13 cellular contexts compared by ENCODE assay signal in the genomic region with DNA sequence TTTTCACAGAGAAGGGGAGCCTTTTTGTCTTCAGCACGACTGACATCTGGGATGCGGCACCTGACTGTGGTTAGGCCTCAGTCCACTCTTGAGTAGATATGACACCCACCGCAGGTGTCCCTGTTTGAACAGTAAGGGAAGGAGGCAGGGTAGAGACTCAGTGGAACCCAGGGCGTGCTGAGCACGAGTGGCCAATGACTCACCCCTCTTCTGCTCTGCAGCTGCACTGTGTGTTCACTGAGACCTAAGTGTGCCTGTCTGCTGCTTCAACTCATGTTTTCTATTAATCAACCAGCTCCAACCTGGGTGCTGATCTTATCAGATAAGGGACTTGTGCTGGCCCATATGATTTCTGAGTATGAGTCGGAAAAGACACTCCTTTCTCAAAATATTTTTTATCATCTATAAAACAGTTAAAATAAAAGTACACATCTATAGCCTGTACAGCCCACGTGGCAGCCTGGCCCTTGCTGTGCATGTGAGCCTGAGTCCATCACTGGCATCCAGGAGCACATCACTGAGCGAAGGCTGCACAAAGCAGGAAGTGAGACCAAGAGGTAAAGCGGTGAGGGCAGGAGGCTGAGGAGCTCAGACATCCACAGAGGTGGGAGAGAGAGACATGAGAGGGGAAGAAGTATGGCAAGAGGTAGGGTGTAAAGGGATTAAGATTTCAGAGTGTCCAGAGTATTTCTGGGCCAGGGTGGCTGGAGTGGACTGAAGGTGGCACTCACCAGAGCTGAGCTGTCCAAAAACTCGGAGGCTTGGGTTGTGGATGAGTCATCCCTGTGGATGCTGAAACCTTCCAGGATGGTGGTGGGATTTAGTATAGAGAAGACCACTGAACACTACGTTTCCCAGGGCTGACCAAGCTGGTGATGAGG. TPM values are rescaled to one million over a fixed set of nuclear protein-coding genes. Genes with fewer than 3 reads are reported as not detected.
DNase-seq lines count a peak whose midpoint lies in the region; ATAC-seq and TF ChIP-seq lines count a peak whose summit lies in the region.
"Had no signal": no experiment of that assay in that cellular context is flagged by ENCODE, and none has a peak within 500 bp of the region (broad histone marks: within the 10 kb centered on the region; RNA-seq: fewer than 3 reads in every experiment).

No MANE protein-coding gene starts in this region.

- H3K27me3 ChIP-seq in right atrium auricular region, result no peaks in the 10 kb centered on the region
- H3K27me3 ChIP-seq: ascending aorta, BE2C, heart left ventricle had no signal

- peaks cover 7% of the 10 kb centered on the region for H3K36me3 ChIP-seq in right atrium auricular region
- H3K36me3 ChIP-seq: BE2C had no signal

- CTCF ChIA-PET in T-cell (lab: Charles Lee), result no interaction called here

- no peak for ATAC-seq in Right ventricle myocardium superior (ENCODE audit: poor library complexity)
- ATAC-seq in T-cell (replicated peaks in 1 of 4), result peak in 3 of 4 experiments; percentile 24 to 48 (median 40)
- no peak for ATAC-seq in GM18511 (IDR thresholded peaks at IDR 0.05; ENCODE audit: unreplicated experiment)
- no peak for ATAC-seq in HG02885 (IDR thresholded peaks at IDR 0.05; ENCODE audit: poor library complexity, unreplicated experiment)
- ATAC-seq: psoas muscle had no signal

- no peaks in the 10 kb centered on the region for H3K9me3 ChIP-seq in right atrium auricular region
- H3K9me3 ChIP-seq: ascending aorta, BE2C, heart left ventricle, psoas muscle had no signal

- TF ChIP-seq CTCF in right atrium auricular region (IDR thresholded peaks at IDR 0.05), result no peak

- peaks cover 0 to 8% (median 4%) of the 10 kb centered on the region in 3 donors for H3K4me1 Mint-ChIP-seq in T-cell

- no peak overlapping the region for H3K4me3 Mint-ChIP-seq in T-cell

- H3K4me3 ChIP-seq in right atrium auricular region, result no peak overlapping the region
- H3K4me3 ChIP-seq: ascending aorta, heart left ventricle, psoas muscle had no signal

- peaks cover 79% of the 10 kb centered on the region for H3K36me3 Mint-ChIP-seq in T-cell

- H3K27ac Mint-ChIP-seq in T-cell, result peak overlapping the region; percentile 9 to 18

- H3K9me3 Mint-ChIP-seq in T-cell, result peaks cover 0 to 5% (median 0%) of the 10 kb centered on the region in 3 donors

- POLR2A ChIA-PET in T-cell (lab: Charles Lee), result no interaction called here

- H3K27me3 Mint-ChIP-seq in T-cell, result no peaks in the 10 kb centered on the region

- H3K27ac ChIP-seq in right atrium auricular region, result no peak overlapping the region
- H3K27ac ChIP-seq: ascending aorta, heart left ventricle, psoas muscle had no signal

- H3K4me1 ChIP-seq in right atrium auricular region, result no peaks in the 10 kb centered on the region
- H3K4me1 ChIP-seq: ascending aorta, BE2C, heart left ventricle had no signal

- DNase-seq in right atrium auricular region (ENCODE audit: low spot score) (peak; percentile 49), Right ventricle myocardium superior (no peak), T-cell (peak in 1 of 34 experiments; percentile 4), iris pigment epithelial cell (ENCODE audit: low read depth) (peak; percentile 44), NCI-H1105 treated with DMSO at 0.1 percent for 48 hours (lab: John Stamatoyannopoulos, UW) (no peak), DMS 273 treated with DMSO at 0.1 percent for 48 hours (lab: John Stamatoyannopoulos, UW) (no peak)
- DNase-seq: BE2C; psoas muscle; stimulated activated naive CD4-positive, alpha-beta T cell had no signal

- intact Hi-C loops in Right ventricle myocardium superior (cut with DNase I), result no loop called here

RNA-seq across cellular contexts. Expression of a gene that starts 49.2 kb away (rescaled TPM):
- 10 to 100 TPM; 34.1 to 39.6 TPM for total RNA-seq in right atrium auricular region
- total RNA-seq in Right ventricle myocardium superior, result 34.7 TPM
- 10 to 100 TPM; 24.8 to 38.6 (median 34.5) TPM for total RNA-seq in T-cell

Comparison
In these comparisons a context has a peak if more than half of its experiments do, and no peak if none do; other contexts are left out.
1. DNase-seq: peak in right atrium auricular region (single experiment) and iris pigment epithelial cell (single experiment); none in Right ventricle myocardium superior (single experiment), NCI-H1105 treated with DMSO at 0.1 percent for 48 hours (single experiment) and DMS 273 treated with DMSO at 0.1 percent for 48 hours (single experiment).
2. ATAC-seq: peak in T-cell (3 of 4); none in Right ventricle myocardium superior (single experiment), GM18511 (single experiment) and HG02885 (single experiment).